Comparison of ENCODE assay signal across 11 cellular contexts in the genomic region with DNA sequence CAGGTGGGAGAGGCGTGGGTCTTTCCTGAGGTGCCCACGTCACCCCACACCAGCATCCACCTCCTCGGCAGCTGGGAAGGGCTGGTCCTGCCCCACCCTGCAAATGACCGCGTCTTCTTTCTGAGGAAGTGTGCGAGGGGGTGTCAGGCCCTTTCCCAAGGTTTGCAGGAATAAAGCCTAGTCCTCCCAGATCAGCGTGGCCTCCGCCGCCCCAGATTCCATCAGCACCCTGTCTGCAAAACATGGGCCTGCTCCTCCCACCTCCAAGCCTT. TPM values are rescaled to one million over a fixed set of nuclear protein-coding genes. Genes with fewer than 3 reads are reported as not detected.
DNase-seq lines count a peak whose midpoint lies in the region; ATAC-seq, FAIRE-seq and TF ChIP-seq lines count a peak whose summit lies in the region.
"Had no signal": no experiment of that assay in that cellular context is flagged by ENCODE, and none has a peak within 500 bp of the region (broad histone marks: within the 10 kb centered on the region; RNA-seq: fewer than 3 reads in every experiment).

No MANE protein-coding gene starts in this region.

- TF ChIP-seq CTCF in KMS-11 (conservative IDR thresholded peaks at IDR 0.05; ENCODE audit: low read depth, low read length), result no peak
- TF ChIP-seq CTCF in kidney (IDR thresholded peaks at IDR 0.05; ENCODE audit: borderline replicate concordance, extremely low read depth, insufficient read depth), result no peak
- TF ChIP-seq CTCF in spleen (IDR thresholded peaks at IDR 0.05 in 8 of 11, conservative IDR thresholded peaks at IDR 0.05 in 3 of 11), result no peak
- TF ChIP-seq CTCF in WTC11 (IDR thresholded peaks at IDR 0.05), result no peak
- TF ChIP-seq CTCF in RWPE1 (conservative IDR thresholded peaks at IDR 0.05; ENCODE audit: low read depth), result no peak

- ATAC-seq in WTC11, result no peak
- ATAC-seq in GM18520 (IDR thresholded peaks at IDR 0.05; ENCODE audit: unreplicated experiment), result no peak

- peaks cover 44% of the 10 kb centered on the region for H3K4me1 Mint-ChIP-seq in activated naive CD8-positive, alpha-beta T cell (ENCODE audit: low read depth)
- peaks cover 12% of the 10 kb centered on the region for H3K4me1 Mint-ChIP-seq in WTC11

- H3K36me3 ChIP-seq in KMS-11 (ENCODE audit: insufficient read depth) (no peaks in the 10 kb centered on the region), kidney (ENCODE audit: control insufficient read depth in 1 of 2, insufficient read depth in 2 of 2, low read length in 2 of 2) (no peaks in the 10 kb centered on the region), spleen (no peaks in the 10 kb centered on the region)
- H3K36me3 ChIP-seq: ovary had no signal

- no peaks in the 10 kb centered on the region for H3K36me3 Mint-ChIP-seq in activated naive CD8-positive, alpha-beta T cell
- no peaks in the 10 kb centered on the region for H3K36me3 Mint-ChIP-seq in WTC11

- intact Hi-C loops in kidney (cut with DNase I) (no loop called here), spleen (cut with DNase I; ENCODE audit: low total_unique reads) (no loop called here)

- CTCF ChIA-PET in WTC11 (lab: Charles Lee), result interaction anchor here (0.9 to 1.8 kb wide), 2 partner anchors 18 to 20 kb away, joined by 4 to 6 read pairs; no protein-coding TSS in a partner anchor
- CTCF ChIA-PET in RWPE1 (lab: Yijun Ruan, JAX), result no interaction called here

- peaks cover 21% of the 10 kb centered on the region for H3K4me1 ChIP-seq in KMS-11 (ENCODE audit: low read depth, poor library complexity, severe bottlenecking)
- peaks cover 0 to 3% of the 10 kb centered on the region in 2 donors for H3K4me1 ChIP-seq in kidney (ENCODE audit: control insufficient read depth in 1 of 2, insufficient read depth in 1 of 2, low read depth in 1 of 2, low read length in 2 of 2)
- H3K4me1 ChIP-seq in spleen, result peaks cover 38 to 95% (median 76%) of the 10 kb centered on the region in 6 donors

- no peaks in the 10 kb centered on the region for H3K27me3 Mint-ChIP-seq in activated naive CD8-positive, alpha-beta T cell
- H3K27me3 Mint-ChIP-seq in WTC11 (ENCODE audit: low read depth), result no peaks in the 10 kb centered on the region

- peak overlapping the region; percentile 95 for H3K27ac Mint-ChIP-seq in activated naive CD8-positive, alpha-beta T cell
- H3K27ac Mint-ChIP-seq in WTC11, result no peak overlapping the region

- H3K4me2 ChIP-seq in KMS-11, result peak overlapping the region; percentile 69; the same call in 1 of the 2 replicates

- no peak for TF ChIP-seq POLR2A in spleen (IDR thresholded peaks at IDR 0.05)

- H3K27me3 ChIP-seq in KMS-11 (ENCODE audit: insufficient read depth, low read depth) (no peaks in the 10 kb centered on the region), spleen (replicated peaks in 1 of 7) (no peaks in the 10 kb centered on the region)
- H3K27me3 ChIP-seq: ovary had no signal

- H3K9ac ChIP-seq in KMS-11 (no peak overlapping the region), kidney (ENCODE audit: low read length in 2 of 2) (no peak overlapping the region)

- no peaks in the 10 kb centered on the region for H3K79me2 ChIP-seq in KMS-11 (ENCODE audit: insufficient read depth, low read depth)

- no peaks in the 10 kb centered on the region for H3K9me3 Mint-ChIP-seq in activated naive CD8-positive, alpha-beta T cell (ENCODE audit: low read depth)
- no peaks in the 10 kb centered on the region for H3K9me3 Mint-ChIP-seq in WTC11

- peak overlapping the region; percentile 52 for H3K4me3 Mint-ChIP-seq in activated naive CD8-positive, alpha-beta T cell
- H3K4me3 Mint-ChIP-seq in WTC11, result no peak overlapping the region

- 35 to 59% (median 41%) methylated on average over 9 of the region's 9 CpGs for WGBS in spleen, 5 donors

- no peaks in the 10 kb centered on the region for H4K20me1 ChIP-seq in KMS-11 (ENCODE audit: insufficient read depth)

- POLR2A ChIA-PET in WTC11 (lab: Charles Lee) (no interaction called here), RWPE1 (lab: Yijun Ruan, JAX; ENCODE audit: low non-redundant PET) (interaction anchor here (0.6 kb wide), 1 partner anchor 281 kb away, joined by 3 read pairs; no protein-coding TSS in a partner anchor)

- DNase-seq in kidney, result peak; percentile 73
- peak; percentile 93 for DNase-seq in spleen
- DNase-seq in WTC11 (ENCODE audit: low spot score), result no peak
- DNase-seq in NAMALWA (ENCODE audit: low spot score), result no peak
- no peak for DNase-seq in RWPE1 (ENCODE audit: low spot score)

- peak overlapping the region; percentile 83; the same call in 1 of the 2 replicates for H2AFZ ChIP-seq in KMS-11 (ENCODE audit: low read depth)

- H3K4me3 ChIP-seq in KMS-11 (IDR thresholded peaks at IDR 0.05; ENCODE audit: insufficient read depth, low read depth, low read length), result no peak overlapping the region
- H3K4me3 ChIP-seq in kidney (ENCODE audit: low read length in 2 of 2), result no peak overlapping the region
- H3K4me3 ChIP-seq in spleen, result peak overlapping the region in 6 of 8 donors; percentile 3 to 68 (median 30)
- H3K4me3 ChIP-seq: ovary had no signal

- no peak for FAIRE-seq in kidney (lab: Jason Lieb, UNC)

- H3K9me3 ChIP-seq in kidney (ENCODE audit: control insufficient read depth in 1 of 2, low read length in 2 of 2) (no peaks in the 10 kb centered on the region), spleen (no peaks in the 10 kb centered on the region)
- H3K9me3 ChIP-seq: ovary had no signal

- H3K27ac ChIP-seq in KMS-11 (no peak overlapping the region), kidney (ENCODE audit: low read depth in 2 of 2, low read length in 2 of 2) (peak overlapping the region; percentile 67 to 69), spleen (peak overlapping the region; percentile 96 to 100 (median 99)), RWPE1 (no peak overlapping the region)
- H3K27ac ChIP-seq: ovary had no signal

TF ChIP-seq in WTC11, 78 proteins besides CTCF, POLR2A, EP300 and RAD21:
- TF ChIP-seq, protein P1, sequence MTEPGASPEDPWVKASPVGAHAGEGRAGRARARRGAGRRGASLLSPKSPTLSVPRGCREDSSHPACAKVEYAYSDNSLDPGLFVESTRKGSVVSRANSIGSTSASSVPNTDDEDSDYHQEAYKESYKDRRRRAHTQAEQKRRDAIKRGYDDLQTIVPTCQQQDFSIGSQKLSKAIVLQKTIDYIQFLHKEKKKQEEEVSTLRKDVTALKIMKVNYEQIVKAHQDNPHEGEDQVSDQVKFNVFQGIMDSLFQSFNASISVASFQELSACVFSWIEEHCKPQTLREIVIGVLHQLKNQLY (CRISPR knock-in tag; IDR thresholded peaks at IDR 0.05), result no peak
- TF ChIP-seq, protein P2, sequence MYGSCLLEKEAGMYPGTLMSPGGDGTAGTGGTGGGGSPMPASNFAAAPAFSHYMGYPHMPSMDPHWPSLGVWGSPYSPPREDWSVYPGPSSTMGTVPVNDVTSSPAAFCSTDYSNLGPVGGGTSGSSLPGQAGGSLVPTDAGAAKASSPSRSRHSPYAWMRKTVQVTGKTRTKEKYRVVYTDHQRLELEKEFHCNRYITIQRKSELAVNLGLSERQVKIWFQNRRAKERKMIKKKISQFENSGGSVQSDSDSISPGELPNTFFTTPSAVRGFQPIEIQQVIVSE (CRISPR knock-in tag; IDR thresholded peaks at IDR 0.05; ENCODE audit: borderline replicate concordance), result no peak
- TF ChIP-seq NFE2L1 (CRISPR knock-in tag; IDR thresholded peaks at IDR 0.05) (no peak), RELA (CRISPR knock-in tag; IDR thresholded peaks at IDR 0.05; ENCODE audit: borderline replicate concordance) (no peak), SOX15 (CRISPR knock-in tag; IDR thresholded peaks at IDR 0.05) (no peak)
- TF ChIP-seq, protein P3, sequence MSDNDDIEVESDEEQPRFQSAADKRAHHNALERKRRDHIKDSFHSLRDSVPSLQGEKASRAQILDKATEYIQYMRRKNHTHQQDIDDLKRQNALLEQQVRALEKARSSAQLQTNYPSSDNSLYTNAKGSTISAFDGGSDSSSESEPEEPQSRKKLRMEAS (CRISPR knock-in tag; IDR thresholded peaks at IDR 0.05), result no peak
- TF ChIP-seq, protein P4, sequence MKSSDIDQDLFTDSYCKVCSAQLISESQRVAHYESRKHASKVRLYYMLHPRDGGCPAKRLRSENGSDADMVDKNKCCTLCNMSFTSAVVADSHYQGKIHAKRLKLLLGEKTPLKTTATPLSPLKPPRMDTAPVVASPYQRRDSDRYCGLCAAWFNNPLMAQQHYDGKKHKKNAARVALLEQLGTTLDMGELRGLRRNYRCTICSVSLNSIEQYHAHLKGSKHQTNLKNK (CRISPR knock-in tag; IDR thresholded peaks at IDR 0.05), result no peak
- TF ChIP-seq, protein P5, sequence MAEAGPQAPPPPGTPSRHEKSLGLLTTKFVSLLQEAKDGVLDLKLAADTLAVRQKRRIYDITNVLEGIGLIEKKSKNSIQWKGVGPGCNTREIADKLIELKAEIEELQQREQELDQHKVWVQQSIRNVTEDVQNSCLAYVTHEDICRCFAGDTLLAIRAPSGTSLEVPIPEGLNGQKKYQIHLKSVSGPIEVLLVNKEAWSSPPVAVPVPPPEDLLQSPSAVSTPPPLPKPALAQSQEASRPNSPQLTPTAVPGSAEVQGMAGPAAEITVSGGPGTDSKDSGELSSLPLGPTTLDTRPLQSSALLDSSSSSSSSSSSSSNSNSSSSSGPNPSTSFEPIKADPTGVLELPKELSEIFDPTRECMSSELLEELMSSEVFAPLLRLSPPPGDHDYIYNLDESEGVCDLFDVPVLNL (CRISPR knock-in tag; IDR thresholded peaks at IDR 0.05; ENCODE audit: borderline replicate concordance, low read depth), result no peak

RNA-seq across cellular contexts. Expression of a gene that starts 14.4 kb away (rescaled TPM):
- 80.6 TPM for total RNA-seq in kidney
- polyA plus RNA-seq in kidney (ENCODE audit: insufficient read depth, low read depth, low replicate concordance), result 93.2 TPM
- 10 to 100 TPM; 26.3 to 48.4 (median 43.2) TPM for total RNA-seq in spleen
- polyA plus RNA-seq in spleen, result 10 to 100 TPM; 21.7 to 40.2 (median 26.0) TPM
- 32.8 to 38.2 TPM (median 35.1 TPM) in 3 replicates for total RNA-seq in WTC11 (2021)

RNA-seq across cellular contexts. Expression of a gene that starts 15.6 kb away (rescaled TPM):
- total RNA-seq in kidney, result 39.8 TPM
- polyA plus RNA-seq in kidney (ENCODE audit: insufficient read depth, low read depth, low replicate concordance), result 7.3 TPM
- 100 to 1,000 TPM in 6 of 7 donors, 10 to 100 TPM in 1; 95.7 to 366 (median 198) TPM for total RNA-seq in spleen
- polyA plus RNA-seq in spleen, result 100 to 1,000 TPM in 1 of 3 donors, 10 to 100 TPM in 2; 84.2 to 128 (median 91.8) TPM
- total RNA-seq in WTC11 (2021), result 0.21 to 0.59 TPM (median 0.39 TPM) in 3 replicates
- total RNA-seq: glomerular endothelial cell; T-helper 2 cell treated with Interferon-gamma antibody and Interleukin-4, amounts not matched to agents 100 ng/mL and 5 ng/mL, for 36 hours had no signal

RNA-seq across cellular contexts. Expression of a gene that starts 32.3 kb away (rescaled TPM):
- 103 TPM for total RNA-seq in kidney
- polyA plus RNA-seq in kidney (ENCODE audit: insufficient read depth, low read depth, low replicate concordance), result 171 TPM
- 10 to 100 TPM; 59.7 to 80.8 (median 66.4) TPM for total RNA-seq in spleen
- polyA plus RNA-seq in spleen, result 100 to 1,000 TPM in 1 of 3 donors, 10 to 100 TPM in 2; 64.3 to 105 (median 90.0) TPM
- total RNA-seq in WTC11 (2021), result 141 to 162 TPM (median 143 TPM) in 3 replicates

RNA-seq across cellular contexts. Expression of a gene that starts 41.5 kb away (rescaled TPM):
- 0.19 TPM for total RNA-seq in kidney
- polyA plus RNA-seq in kidney (ENCODE audit: insufficient read depth, low read depth, low replicate concordance), result 0.52 TPM
- 1 to 10 TPM in 5 of 7 donors, under 1 TPM in 2; 0.91 to 4.7 (median 1.5) TPM for total RNA-seq in spleen
- polyA plus RNA-seq in spleen, result 1 to 10 TPM in 2 of 3 donors, under 1 TPM in 1; 0.49 to 2.2 (median 1.4) TPM
- 0.07 TPM in 2 of 3 replicates, not detected in the other for total RNA-seq in WTC11 (2021)
- total RNA-seq: glomerular endothelial cell; T-helper 2 cell treated with Interferon-gamma antibody and Interleukin-4, amounts not matched to agents 100 ng/mL and 5 ng/mL, for 36 hours had no signal

RNA-seq across cellular contexts. Expression of a gene that starts 55.0 kb away (rescaled TPM):
- total RNA-seq in kidney (0.41 TPM), spleen (1 to 10 TPM in 3 of 7 donors, under 1 TPM in 2, not detected in 2; 0.42 to 1.6 (median 1.2) TPM), WTC11 (2021) (0.32 to 0.66 TPM (median 0.34 TPM) in 3 replicates)
- polyA plus RNA-seq in kidney (ENCODE audit: insufficient read depth, low read depth, low replicate concordance) (0.28 TPM), spleen (1 to 10 TPM in 1 of 3 donors, under 1 TPM in 2; 0.53 to 1.5 (median 0.74) TPM)
- total RNA-seq: glomerular endothelial cell had no signal

Comparison
In these comparisons a context has a peak if more than half of its experiments do, and no peak if none do; other contexts are left out.
1. H3K27ac ChIP-seq: peak in kidney (2 of 2) and spleen (8 of 8); none in KMS-11 (single experiment) and RWPE1 (single experiment).
2. H3K4me3 ChIP-seq: peak in spleen (6 of 8); none in KMS-11 (single experiment) and kidney (0 of 2).
3. DNase-seq: peak in kidney (single experiment) and spleen (single experiment); none in WTC11 (single experiment), NAMALWA (single experiment) and RWPE1 (single experiment).
4. RNA of a gene that starts 15.6 kb away (total RNA-seq): 95.7 to 366 TPM in spleen and 39.8 TPM in kidney (single experiment); 0.21 to 0.59 TPM in WTC11; every median in the first group is over 10 times any median in the second.